In the genomic region with DNA sequence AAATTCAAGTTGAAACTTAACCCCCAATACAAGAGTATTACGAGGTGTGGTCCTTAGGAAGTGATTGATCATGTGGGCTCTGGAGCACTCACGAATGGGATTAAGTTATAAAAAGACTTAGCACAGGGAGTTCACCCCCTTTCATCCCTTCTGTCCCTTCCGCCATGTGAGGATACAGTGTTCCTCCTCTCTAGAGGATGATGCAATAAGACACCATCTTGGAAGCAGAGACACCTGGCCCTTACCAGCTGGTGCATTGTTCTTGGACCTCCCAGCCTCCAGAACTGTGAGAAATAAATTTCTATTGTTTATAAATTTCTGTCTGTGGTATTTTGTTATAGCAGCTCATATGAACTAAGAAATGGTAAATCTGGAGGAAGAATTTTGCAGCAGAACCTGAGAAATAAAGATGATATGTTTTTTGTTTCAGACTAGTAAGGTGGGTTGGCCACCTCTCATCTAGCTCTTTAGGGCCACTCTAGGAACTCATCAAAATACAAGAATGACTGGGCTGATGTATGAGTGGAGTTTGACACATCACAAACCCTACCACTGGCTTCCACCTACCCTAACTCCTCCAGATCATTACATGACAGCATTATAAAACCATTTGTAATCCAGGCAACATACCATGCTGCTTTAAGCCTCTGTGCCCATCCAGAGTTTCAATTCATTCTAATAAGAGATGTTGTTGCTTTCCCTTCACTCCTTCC, we compare ENCODE assay signal across 24 cellular contexts. TPM values are rescaled to one million over a fixed set of nuclear protein-coding genes. Genes with fewer than 3 reads are reported as not detected.
"Had no signal": no experiment of that assay in that cellular context is flagged by ENCODE, and none has a peak within 500 bp of the region (broad histone marks: within the 10 kb centered on the region; RNA-seq: fewer than 3 reads in every experiment).

No MANE protein-coding gene starts in this region.

- H3K4me3 Mint-ChIP-seq: IgD-negative memory B cell; T-cell; T-helper 1 cell treated with Interleukin-12 subunit alpha and Interleukin-12 subunit beta and Interleukin-4 antibody, amounts not matched to agents 30 μg/mL and 1 μg/mL, for 36 hours had no signal

- H3K9ac ChIP-seq: SK-N-SH had no signal

- H3K4me2 ChIP-seq: SK-N-SH had no signal

- H3K4me1 Mint-ChIP-seq: IgD-negative memory B cell, T-cell had no signal

- H3K9me3 Mint-ChIP-seq: IgD-negative memory B cell; T-cell; T-helper 1 cell treated with Interleukin-12 subunit alpha and Interleukin-12 subunit beta and Interleukin-4 antibody, amounts not matched to agents 30 μg/mL and 1 μg/mL, for 36 hours had no signal

- FAIRE-seq: HTR-8/SVneo had no signal

- H3K36me3 Mint-ChIP-seq: T-cell had no signal

- ATAC-seq: Panc1, T-cell had no signal

- H3K27ac ChIP-seq: RWPE1 had no signal

- DNase-seq: KBM-7, MV-4-11, NCI-H1048, NCI-H1105, NCI-H1417, NCI-H1436 treated with DMSO at 0.1 percent for 48 hours, NCI-H1694, NCI-H187 treated with DMSO at 0.1 percent for 48 hours, NCI-H2029 treated with DMSO at 0.1 percent for 48 hours, NCI-H2227 treated with DMSO at 0.1 percent for 48 hours, NCI-H526, SHP77, SK-N-SH, SW 1271, T-cell had no signal

- H3K9me3 ChIP-seq: SK-N-SH had no signal

- H3K27ac Mint-ChIP-seq: IgD-negative memory B cell; T-cell; T-helper 1 cell treated with Interleukin-12 subunit alpha and Interleukin-12 subunit beta and Interleukin-4 antibody, amounts not matched to agents 30 μg/mL and 1 μg/mL, for 36 hours had no signal

RNA-seq across cellular contexts. Expression of a gene that starts 22.4 kb away (rescaled TPM):
- total RNA-seq: LHCN-M2, MCF 10A, NCI-H460, SK-MEL-5 had no signal
- polyA plus RNA-seq: IgD-negative memory B cell, SK-N-SH had no signal
